In genomic region chr12:34599530-34600513, GRCh38 we compare ENCODE assay signal across 2 cellular contexts.
TF ChIP-seq lines count a peak whose summit lies in the region.

No MANE protein-coding gene starts in this region.

TF ChIP-seq in SK-N-SH, 30 proteins besides CTCF, POLR2A, EP300 and RAD21 (continued from another document):
- TF ChIP-seq IRF3 (IDR thresholded peaks at IDR 0.05; ENCODE audit: low read depth, low read length) (no peak), GATA2 (CRISPR knock-in tag; IDR thresholded peaks at IDR 0.05) (no peak), GABPA (IDR thresholded peaks at IDR 0.05; ENCODE audit: low read depth) (no peak), NFIC (IDR thresholded peaks at IDR 0.05; ENCODE audit: borderline replicate concordance) (no peak), FOXM1 (IDR thresholded peaks at IDR 0.05; ENCODE audit: low read depth) (no peak), MAX (IDR thresholded peaks at IDR 0.05; ENCODE audit: low read depth) (no peak), SMC3 (IDR thresholded peaks at IDR 0.05; ENCODE audit: low read depth, low read length) (no peak), TEAD4 (IDR thresholded peaks at IDR 0.05; ENCODE audit: borderline replicate concordance, insufficient read depth) (no peak), TCF12 (IDR thresholded peaks at IDR 0.05) (no peak), YY1 (IDR thresholded peaks at IDR 0.05; ENCODE audit: low read depth) (no peak), MXI1 (IDR thresholded peaks at IDR 0.05; ENCODE audit: low read depth, low read length) (no peak), FOSL2 (IDR thresholded peaks at IDR 0.05; ENCODE audit: borderline replicate concordance, low read depth) (no peak)
- TF ChIP-seq, protein P1, sequence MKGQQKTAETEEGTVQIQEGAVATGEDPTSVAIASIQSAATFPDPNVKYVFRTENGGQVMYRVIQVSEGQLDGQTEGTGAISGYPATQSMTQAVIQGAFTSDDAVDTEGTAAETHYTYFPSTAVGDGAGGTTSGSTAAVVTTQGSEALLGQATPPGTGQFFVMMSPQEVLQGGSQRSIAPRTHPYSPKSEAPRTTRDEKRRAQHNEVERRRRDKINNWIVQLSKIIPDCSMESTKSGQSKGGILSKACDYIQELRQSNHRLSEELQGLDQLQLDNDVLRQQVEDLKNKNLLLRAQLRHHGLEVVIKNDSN (IDR thresholded peaks at IDR 0.05; ENCODE audit: borderline replicate concordance, low read depth) = no peak

TF ChIP-seq in SK-N-SH treated with all-trans-retinoic acid at 6 μM for 48 hours, 23 proteins besides CTCF, POLR2A, EP300 and RAD21:
- TF ChIP-seq TSHZ2 (CRISPR knock-in tag; IDR thresholded peaks at IDR 0.05) (no peak), ISL1 (CRISPR knock-in tag; IDR thresholded peaks at IDR 0.05) (no peak), ZFP30 (CRISPR knock-in tag; IDR thresholded peaks at IDR 0.05) (no peak), SNAI2 (CRISPR knock-in tag; IDR thresholded peaks at IDR 0.05) (no peak), ZC3H10 (CRISPR knock-in tag; IDR thresholded peaks at IDR 0.05) (no peak)
